In the genomic region with DNA sequence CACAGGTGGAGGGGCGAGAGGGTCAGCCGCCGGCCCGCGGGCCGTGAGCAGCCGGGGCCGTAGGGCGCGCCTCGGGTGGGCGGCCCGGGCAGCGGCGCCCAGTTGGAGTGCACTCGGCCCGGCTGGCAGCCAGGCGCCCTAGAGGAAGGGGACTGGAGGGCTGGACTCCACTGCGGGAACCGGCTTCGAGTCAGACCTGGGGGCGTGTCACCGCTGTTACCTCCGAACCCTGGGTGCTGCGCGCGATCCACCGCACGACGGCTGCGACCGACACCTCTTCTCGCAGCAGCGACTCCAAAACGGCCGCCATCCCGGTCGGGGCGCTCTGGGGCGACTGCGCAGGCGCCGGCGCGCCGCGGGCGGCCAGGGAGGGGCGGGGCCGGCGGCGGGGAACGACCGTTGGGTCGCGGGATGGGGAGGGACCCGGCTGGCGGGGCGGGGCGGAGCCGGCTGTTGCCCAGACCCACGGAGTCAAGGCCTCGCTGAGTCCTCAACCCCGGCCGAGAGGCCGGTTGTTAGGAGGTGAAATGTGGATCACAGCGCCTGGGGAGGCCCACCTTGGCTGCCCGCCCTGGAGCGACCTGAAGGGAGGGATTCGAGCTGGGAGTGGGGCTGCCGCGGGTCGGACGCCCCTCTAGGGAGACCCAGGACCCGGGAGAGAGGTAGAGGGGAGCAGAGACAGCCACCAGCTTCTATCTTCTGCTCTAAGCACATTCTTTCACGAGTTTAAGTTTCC, we compare ENCODE assay signal across 8 cellular contexts. TPM values are rescaled to one million over a fixed set of nuclear protein-coding genes. Genes with fewer than 3 reads are reported as not detected.
DNase-seq lines count a peak whose midpoint lies in the region; FAIRE-seq and TF ChIP-seq lines count a peak whose summit lies in the region.

A gene with protein sequence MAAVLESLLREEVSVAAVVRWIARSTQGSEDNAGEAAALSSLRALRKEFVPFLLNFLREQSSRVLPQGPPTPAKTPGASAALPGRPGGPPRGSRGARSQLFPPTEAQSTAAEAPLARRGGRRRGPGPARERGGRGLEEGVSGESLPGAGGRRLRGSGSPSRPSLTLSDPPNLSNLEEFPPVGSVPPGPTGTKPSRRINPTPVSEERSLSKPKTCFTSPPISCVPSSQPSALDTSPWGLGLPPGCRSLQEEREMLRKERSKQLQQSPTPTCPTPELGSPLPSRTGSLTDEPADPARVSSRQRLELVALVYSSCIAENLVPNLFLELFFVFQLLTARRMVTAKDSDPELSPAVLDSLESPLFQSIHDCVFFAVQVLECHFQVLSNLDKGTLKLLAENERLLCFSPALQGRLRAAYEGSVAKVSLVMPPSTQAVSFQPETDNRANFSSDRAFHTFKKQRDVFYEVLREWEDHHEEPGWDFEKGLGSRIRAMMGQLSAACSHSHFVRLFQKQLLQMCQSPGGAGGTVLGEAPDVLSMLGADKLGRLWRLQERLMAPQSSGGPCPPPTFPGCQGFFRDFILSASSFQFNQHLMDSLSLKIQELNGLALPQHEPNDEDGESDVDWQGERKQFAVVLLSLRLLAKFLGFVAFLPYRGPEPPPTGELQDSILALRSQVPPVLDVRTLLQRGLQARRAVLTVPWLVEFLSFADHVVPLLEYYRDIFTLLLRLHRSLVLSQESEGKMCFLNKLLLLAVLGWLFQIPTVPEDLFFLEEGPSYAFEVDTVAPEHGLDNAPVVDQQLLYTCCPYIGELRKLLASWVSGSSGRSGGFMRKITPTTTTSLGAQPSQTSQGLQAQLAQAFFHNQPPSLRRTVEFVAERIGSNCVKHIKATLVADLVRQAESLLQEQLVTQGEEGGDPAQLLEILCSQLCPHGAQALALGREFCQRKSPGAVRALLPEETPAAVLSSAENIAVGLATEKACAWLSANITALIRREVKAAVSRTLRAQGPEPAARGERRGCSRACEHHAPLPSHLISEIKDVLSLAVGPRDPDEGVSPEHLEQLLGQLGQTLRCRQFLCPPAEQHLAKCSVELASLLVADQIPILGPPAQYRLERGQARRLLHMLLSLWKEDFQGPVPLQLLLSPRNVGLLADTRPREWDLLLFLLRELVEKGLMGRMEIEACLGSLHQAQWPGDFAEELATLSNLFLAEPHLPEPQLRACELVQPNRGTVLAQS (minus strand): TSS at position 336 of the 736 bp plus-strand sequence. CDS start 26 bp downstream, at position 310.

- TF ChIP-seq CTCF in Loucy (conservative IDR thresholded peaks at IDR 0.05; ENCODE audit: low read length) = no peak

- H4K8ac ChIP-seq in neuronal stem cell (ENCODE audit: low read depth, low read length) = no peak within 1 kb of the TSS

- H4K20me1 ChIP-seq in Loucy (ENCODE audit: insufficient read depth, low read length, poor library complexity, severe bottlenecking) = peaks cover 23% of the 10 kb centered on the region

- peak within 1 kb of the TSS; percentile 39 for H2BK15ac ChIP-seq in neuronal stem cell (ENCODE audit: low read length)

- peak within 1 kb of the TSS; percentile 45 for H2BK5ac ChIP-seq in neuronal stem cell (ENCODE audit: low read length)

- peak within 1 kb of the TSS; percentile 72 for H3K27ac ChIP-seq in neuronal stem cell (replicated peaks; ENCODE audit: low read length)

- H2BK120ac ChIP-seq in neuronal stem cell (ENCODE audit: low read depth, low read length) = no peak within 1 kb of the TSS

- peak within 1 kb of the TSS; percentile 94 for H2AFZ ChIP-seq in Loucy (ENCODE audit: low read length)
- peak within 1 kb of the TSS; percentile 96 for H2AFZ ChIP-seq in neuronal stem cell (ENCODE audit: low read length)

- peak within 1 kb of the TSS; percentile 95 for H3K18ac ChIP-seq in neuronal stem cell (ENCODE audit: low read length)

- H3K23ac ChIP-seq in neuronal stem cell (ENCODE audit: low read depth, low read length, poor library complexity) = peak within 1 kb of the TSS; percentile 96

- no peaks in the 10 kb centered on the region for H3K9me2 ChIP-seq in Loucy (replicated peaks; ENCODE audit: low read depth, low read length)

- no peak within 1 kb of the TSS for H4K91ac ChIP-seq in neuronal stem cell (ENCODE audit: low read depth, low read length, poor library complexity)

- H3K36me3 ChIP-seq in Loucy (ENCODE audit: insufficient read depth, low read length) (peaks cover 10% of the 10 kb centered on the region; the same call in 1 of the 2 replicates), neuronal stem cell (replicated peaks in 1 of 2; ENCODE audit: control insufficient read depth in 2 of 2, insufficient read depth in 2 of 2, low read length in 2 of 2) (peaks cover 26 to 38% of the 10 kb centered on the region in 2 donors)

- H3K4me3 ChIP-seq in Loucy (ENCODE audit: low read length, poor library complexity, severe bottlenecking) (peak within 1 kb of the TSS; percentile 89), neuronal stem cell (ENCODE audit: low read length in 2 of 2) (peak within 1 kb of the TSS; percentile 94 to 98)

- H3K9ac ChIP-seq in Loucy (ENCODE audit: low read depth, low read length, poor library complexity, severe bottlenecking) (peak within 1 kb of the TSS; percentile 89), neuronal stem cell (ENCODE audit: low read depth, low read length, poor library complexity) (peak within 1 kb of the TSS; percentile 96)

- H3K9me3 ChIP-seq in Loucy (ENCODE audit: insufficient read depth, low read depth, low read length) (no peaks in the 10 kb centered on the region), neuronal stem cell (replicated peaks in 1 of 2; ENCODE audit: control insufficient read depth in 2 of 2, insufficient read depth in 1 of 2, low read depth in 1 of 2, low read length in 2 of 2) (no peaks in the 10 kb centered on the region)

- H3K79me1 ChIP-seq in neuronal stem cell (ENCODE audit: low read depth, low read length) = no peaks in the 10 kb centered on the region

- no peaks in the 10 kb centered on the region for H3F3A ChIP-seq in Loucy (ENCODE audit: low read depth)

- no peak for FAIRE-seq in frontal cortex (lab: Jason Lieb, UNC)

- H3K4me2 ChIP-seq in Loucy (ENCODE audit: low read depth, low read length, poor library complexity, severe bottlenecking) (peak within 1 kb of the TSS; percentile 97), neuronal stem cell (ENCODE audit: insufficient read depth, low read length, poor library complexity, severe bottlenecking) (peak within 1 kb of the TSS; percentile 88)

- DNase-seq in ELF-1 (ENCODE audit: low read depth, low spot score) (peak; percentile 77), H4 (ENCODE audit: low spot score) (peak; percentile 57), SK-MEL-5 (ENCODE audit: low read depth, low spot score) (peak; percentile 80), frontal cortex (ENCODE audit: low spot score in 2 of 2) (peak; percentile 98 to 99), neuronal stem cell (ENCODE audit: low spot score) (peak; percentile 86), stromal cell of bone marrow (ENCODE audit: low read depth) (peak; percentile 77)
- DNase-seq in activated naive CD4-positive, alpha-beta T cell (lab: John Stamatoyannopoulos, UW) = peak; percentile 81 to 94 (median 84)

- H3K4ac ChIP-seq in neuronal stem cell (ENCODE audit: low read length) = no peak within 1 kb of the TSS

- no peak within 1 kb of the TSS for H3K14ac ChIP-seq in neuronal stem cell (ENCODE audit: low read length)

- H2BK12ac ChIP-seq in neuronal stem cell (ENCODE audit: low read length) = no peak within 1 kb of the TSS

- in situ Hi-C loops in SK-MEL-5 (cut with HindIII; ENCODE audit: low pct_unique_long_range_greater_than_20kb, low sequenced_read_pairs) = no loop called here

- H3K27me3 ChIP-seq in Loucy (ENCODE audit: insufficient read depth, low read length, poor library complexity, severe bottlenecking) (no peaks in the 10 kb centered on the region), neuronal stem cell (ENCODE audit: control insufficient read depth in 3 of 3, insufficient read depth in 3 of 3, low read depth in 1 of 3, low read length in 3 of 3) (no peaks in the 10 kb centered on the region)

- peaks cover 37% of the 10 kb centered on the region for H3K79me2 ChIP-seq in Loucy (ENCODE audit: insufficient read depth, low read length)

- H3K4me1 ChIP-seq in Loucy (ENCODE audit: insufficient read depth, low read length, poor library complexity, severe bottlenecking) (peaks cover 21% of the 10 kb centered on the region), neuronal stem cell (ENCODE audit: control insufficient read depth in 2 of 2, insufficient read depth in 1 of 2, low read depth in 1 of 2, low read length in 2 of 2) (peaks cover 3% of the 10 kb centered on the region in 2 donors)

- peak within 1 kb of the TSS; percentile 65 for H2AK5ac ChIP-seq in neuronal stem cell (ENCODE audit: low read depth, low read length)

- no CpG with 5 or more reads among the region's 76 CpGs for whole genome bisulfite sequencing in neuronal stem cell (ENCODE audit: extremely low coverage in 2 of 2, insufficient read length in 2 of 2, insufficient replicate concordance in 1 of 2), 2 donors

RNA-seq across cellular contexts. Expression of the gene that starts here (rescaled TPM):
- 8.2 and 11.6 TPM in 2 replicates for total RNA-seq in H4 (2014; rRNA removed; shearing (Covaris generic))
- total RNA-seq in SK-MEL-5 (2014; rRNA removed; shearing (Covaris generic)) = 8.7 and 11.8 TPM in 2 replicates
- 8.8 and 10.6 TPM in 2 replicates for polyA plus RNA-seq in SK-MEL-5 (2015; cell fraction: cytosol; rRNA removed)
- 23.6 and 28.6 TPM in 2 replicates for polyA plus RNA-seq in SK-MEL-5 (2015; cell fraction: nucleus; rRNA removed)
- total RNA-seq in frontal cortex = 9.8 TPM
- polyA plus RNA-seq in neuronal stem cell (2013, experiment 1 of 2) = 7.9 TPM
- polyA plus RNA-seq in neuronal stem cell (2013, experiment 2 of 2) = 7.9 TPM

Comparison
In these comparisons a context has a peak if more than half of its experiments do, and no peak if none do; other contexts are left out.
1. Peak in every context shown above with its lines: DNase-seq, H3K4me3 ChIP-seq and H3K27ac ChIP-seq.